ENCODE assay signal across 9 cellular contexts in genomic region chr13:99980201-99981114, GRCh38. TPM values are rescaled to one million over a fixed set of nuclear protein-coding genes. Genes with fewer than 3 reads are reported as not detected.
DNase-seq lines count a peak whose midpoint lies in the region; ATAC-seq and TF ChIP-seq lines count a peak whose summit lies in the region.
"Had no signal": no experiment of that assay in that cellular context is flagged by ENCODE, and none has a peak within 500 bp of the region (broad histone marks: within the 10 kb centered on the region; RNA-seq: fewer than 3 reads in every experiment).

No MANE protein-coding gene starts in this region.

- H3K9me1 ChIP-seq in IMR-90 (ENCODE audit: insufficient read depth, low read length): no peaks in the 10 kb centered on the region

- WGBS in IMR-90 (ENCODE audit: extremely low coverage in 2 of 2, insufficient read length in 1 of 2), 2 experiments: 1% methylated on average over 25 of the region's 104 CpGs; no CpG with 5 or more reads in 1 of the 2 experiments

- peak overlapping the region; percentile 62; the same call in 1 of the 2 replicates for H3K4me2 ChIP-seq in IMR-90 (ENCODE audit: low read depth, low read length)

- CTCF ChIA-PET in IMR-90 (lab: Yijun Ruan, JAX): interaction anchor here (0.5 to 1.0 kb wide), 2 partner anchors 11 to 16 kb away, joined by 3 to 4 read pairs; no protein-coding TSS in a partner anchor

- H4K8ac ChIP-seq in IMR-90 (ENCODE audit: low read depth in 2 of 2, low read length in 2 of 2): no peak overlapping the region

- BruUV-seq in IMR-90 (replicated peaks; lab: Mats Ljungman, UMichigan): no TSS peak

- H2BK15ac ChIP-seq in IMR-90 (ENCODE audit: low read depth, low read length): no peak overlapping the region

- no peak overlapping the region for H3K4ac ChIP-seq in IMR-90 (ENCODE audit: low read depth, low read length)

- intact Hi-C loops in IMR-90 (cut with micrococcal nuclease): no loop called here
- intact Hi-C loops in ascending aorta (cut with DNase I): loop anchor here (10.0 kb wide), 1 partner anchor 786 kb away; no protein-coding TSS in a partner anchor

- H3K9me3 ChIP-seq in IMR-90 (ENCODE audit: control insufficient read depth, insufficient read depth, low read length): peaks cover 19% of the 10 kb centered on the region
- no peaks in the 10 kb centered on the region for H3K9me3 ChIP-seq in ascending aorta
- H3K9me3 ChIP-seq: uterus had no signal

- peak overlapping the region; percentile 89 for H2AFZ ChIP-seq in IMR-90 (replicated peaks; ENCODE audit: low read length, poor library complexity)

- H2AK5ac ChIP-seq in IMR-90 (ENCODE audit: low read depth, low read length): no peak overlapping the region

- H2BK20ac ChIP-seq in IMR-90 (ENCODE audit: low read depth, low read length): no peak overlapping the region

- H3K4me3 ChIP-seq in GM12875 (ENCODE audit: low read depth, low read length) (peak overlapping the region; percentile 39), IMR-90 (ENCODE audit: insufficient read depth, low read depth, low read length) (peak overlapping the region; percentile 33), ascending aorta (peak overlapping the region; percentile 63 to 66), skin epidermis (peak overlapping the region; percentile 22 to 49 (median 37))

- H3K56ac ChIP-seq in IMR-90 (ENCODE audit: extremely low read depth, insufficient read depth, low read length): no peak overlapping the region

- peaks cover 89% of the 10 kb centered on the region for H3K27me3 ChIP-seq in IMR-90 (ENCODE audit: control insufficient read depth, insufficient read depth, low read length)
- H3K27me3 ChIP-seq in ascending aorta: peaks cover 54% of the 10 kb centered on the region

- H3K27ac ChIP-seq in 22Rv1 (peak overlapping the region; percentile 94), IMR-90 (ENCODE audit: insufficient read depth, low read length) (no peak overlapping the region), ascending aorta (no peak overlapping the region), skin epidermis (no peak overlapping the region)
- H3K27ac ChIP-seq: uterus had no signal

- H3K9ac ChIP-seq in IMR-90 (ENCODE audit: low read depth, low read length): no peak overlapping the region

- no peak for TF ChIP-seq POLR2A in IMR-90 (IDR thresholded peaks at IDR 0.05; ENCODE audit: low read depth, low read length)

- H3K14ac ChIP-seq in IMR-90 (replicated peaks; ENCODE audit: low read depth, low read length): no peak overlapping the region

- H2BK120ac ChIP-seq in IMR-90 (ENCODE audit: low read depth, low read length): no peak overlapping the region

- H3K79me1 ChIP-seq in IMR-90 (ENCODE audit: low read depth in 1 of 2, low read length in 2 of 2): no peaks in the 10 kb centered on the region

- peak; percentile 91 for ATAC-seq in IMR-90 (ENCODE audit: low read depth)

- H3K18ac ChIP-seq in IMR-90 (ENCODE audit: low read depth, low read length): no peak overlapping the region

- in situ Hi-C loops in IMR-90 (cut with MboI; ENCODE audit: low sequenced_read_pairs): loop anchor here (10.0 kb wide), 1 partner anchor 254 kb away; no protein-coding TSS in a partner anchor

- H4K20me1 ChIP-seq in IMR-90 (ENCODE audit: insufficient read depth, low read length): peaks cover 14% of the 10 kb centered on the region

- dilution Hi-C loops in IMR-90 (cut with HindIII; ENCODE audit: low sequenced_read_pairs, unreplicated experiment): no loop called here

- DNase-seq in IMR-90 (peak; percentile 43), SK-N-DZ (ENCODE audit: low spot score) (peak; percentile 50), ascending aorta (ENCODE audit: low spot score in 2 of 2) (peak in 1 of 2 donors; percentile 72), hippocampal formation (lab: John Stamatoyannopoulos, UW) (peak; percentile 49 to 68), NK-92 (lab: John Stamatoyannopoulos, UW; ENCODE audit: unreplicated experiment) (no peak)

- H3K23ac ChIP-seq in IMR-90 (ENCODE audit: low read depth, low read length): no peak overlapping the region

- no peak for TF ChIP-seq RAD21 in IMR-90 (IDR thresholded peaks at IDR 0.05; ENCODE audit: low read length)

- POLR2A ChIA-PET in IMR-90 (lab: Charles Lee; ENCODE audit: unreplicated experiment): no interaction called here

- TF ChIP-seq CTCF in 22Rv1 (IDR thresholded peaks at IDR 0.05): no peak
- TF ChIP-seq CTCF in GM12875 (IDR thresholded peaks at IDR 0.05; ENCODE audit: borderline replicate concordance, insufficient read depth, low read depth, low read length): no peak
- TF ChIP-seq CTCF in IMR-90 (conservative IDR thresholded peaks at IDR 0.05; ENCODE audit: low read depth, low read length): no peak
- no peak for TF ChIP-seq CTCF in ascending aorta (IDR thresholded peaks at IDR 0.05)

- no peak overlapping the region for H4K91ac ChIP-seq in IMR-90 (ENCODE audit: insufficient read depth, low read depth, low read length)

- no peak overlapping the region for H2BK5ac ChIP-seq in IMR-90 (ENCODE audit: low read depth, low read length, poor library complexity, severe bottlenecking)

- H2AK9ac ChIP-seq in IMR-90 (replicated peaks; ENCODE audit: low read depth, low read length, poor library complexity): no peak overlapping the region

- no peaks in the 10 kb centered on the region for H3K36me3 ChIP-seq in IMR-90 (ENCODE audit: control insufficient read depth, insufficient read depth, low read length)
- no peaks in the 10 kb centered on the region for H3K36me3 ChIP-seq in ascending aorta
- H3K36me3 ChIP-seq: uterus had no signal

- no peaks in the 10 kb centered on the region; the same call in 1 of the 2 replicates for H3K4me1 ChIP-seq in IMR-90 (ENCODE audit: control insufficient read depth, insufficient read depth, low read length)
- peaks cover 7 to 22% of the 10 kb centered on the region in 2 donors for H3K4me1 ChIP-seq in ascending aorta

- H4K5ac ChIP-seq in IMR-90 (ENCODE audit: low read depth, low read length): no peak overlapping the region

TF ChIP-seq in IMR-90, 13 proteins besides CTCF, POLR2A, EP300 and RAD21:
- TF ChIP-seq MAZ (IDR thresholded peaks at IDR 0.05; ENCODE audit: borderline replicate concordance, low read depth, low read length) (no peak), BHLHE40 (IDR thresholded peaks at IDR 0.05; ENCODE audit: low read depth, low read length) (no peak; the same call in 1 of the 2 replicates), RCOR1 (IDR thresholded peaks at IDR 0.05; ENCODE audit: insufficient replicate concordance, low read length) (no peak), SMC3 (IDR thresholded peaks at IDR 0.05; ENCODE audit: low read depth, low read length) (no peak), MXI1 (IDR thresholded peaks at IDR 0.05; ENCODE audit: borderline replicate concordance, low read depth, low read length) (no peak), CEBPB (IDR thresholded peaks at IDR 0.05; ENCODE audit: low read depth, low read length) (no peak), NFE2L2 (IDR thresholded peaks at IDR 0.05; ENCODE audit: low read depth, low read length) (no peak), MAFK (IDR thresholded peaks at IDR 0.05; ENCODE audit: low read depth, low read length) (no peak), CHD1 (IDR thresholded peaks at IDR 0.05; ENCODE audit: low read depth, low read length) (no peak), ELK1 (IDR thresholded peaks at IDR 0.05; ENCODE audit: borderline replicate concordance, low read depth, low read length) (no peak), RFX5 (IDR thresholded peaks at IDR 0.05; ENCODE audit: low read depth, low read length) (no peak), USF2 (IDR thresholded peaks at IDR 0.05; ENCODE audit: low read depth, low read length) (no peak)

RNA-seq across cellular contexts. Expression of gene ZIC2, which starts 1.1 kb away (rescaled TPM):
- total RNA-seq in IMR-90 (2012; rRNA removed) (not detected in 2 replicates), ascending aorta (not detected)
- not detected in 2 replicates for polyA plus RNA-seq in IMR-90 (2012; rRNA removed)
- polyA plus RNA-seq in IMR-90 (2012; cell fraction: cytosol; rRNA removed): not detected in 2 replicates
- polyA plus RNA-seq in IMR-90 (2012; cell fraction: nucleus; rRNA removed; ENCODE audit: low replicate concordance): not detected in 2 replicates
- not detected in 2 replicates for polyA plus RNA-seq in SK-N-DZ (2014; cell fraction: cytosol; rRNA removed)
- polyA plus RNA-seq in SK-N-DZ (2014; cell fraction: nucleus; rRNA removed): not detected in 2 replicates
- total RNA-seq: uterus had no signal

RNA-seq across cellular contexts. Expression of gene ZIC5, which starts 8.9 kb away (rescaled TPM):
- total RNA-seq in IMR-90 (2012; rRNA removed): not detected in 2 replicates
- not detected in 2 replicates for polyA plus RNA-seq in IMR-90 (2012; rRNA removed)
- not detected in 2 replicates for polyA plus RNA-seq in IMR-90 (2012; cell fraction: cytosol; rRNA removed)
- not detected in 2 replicates for polyA plus RNA-seq in IMR-90 (2012; cell fraction: nucleus; rRNA removed; ENCODE audit: low replicate concordance)
- polyA plus RNA-seq in SK-N-DZ (2014; cell fraction: cytosol; rRNA removed): 0.01 TPM in 1 of 2 replicates, not detected in the other
- polyA plus RNA-seq in SK-N-DZ (2014; cell fraction: nucleus; rRNA removed): not detected in 2 replicates
- total RNA-seq in ascending aorta: not detected
- total RNA-seq: uterus had no signal
